10 cellular contexts compared by ENCODE assay signal in genomic region chr12:78181544-78182162, GRCh38.
DNase-seq lines count a peak whose midpoint lies in the region; ATAC-seq and TF ChIP-seq lines count a peak whose summit lies in the region.
"Had no signal": no experiment of that assay in that cellular context is flagged by ENCODE, and none has a peak within 500 bp of the region (broad histone marks: within the 10 kb centered on the region; RNA-seq: fewer than 3 reads in every experiment).

No MANE protein-coding gene starts in this region.

- in situ Hi-C loops in KBM-7 (cut with MboI; ENCODE audit: low pct_unique_long_range_greater_than_20kb, low sequenced_read_pairs) (no loop called here), Panc1 (cut with HindIII; ENCODE audit: low pct_unique_long_range_greater_than_20kb, low sequenced_read_pairs) (no loop called here)

- H3K27me3 ChIP-seq in Panc1 (ENCODE audit: control insufficient read depth, insufficient read depth, low read length) (no peaks in the 10 kb centered on the region), hepatocyte (no peaks in the 10 kb centered on the region)

- no peak overlapping the region for H2AFZ ChIP-seq in hepatocyte

- ATAC-seq in Panc1 (peak; percentile 82; the same call in 1 of the 2 replicates), GM19023 (IDR thresholded peaks at IDR 0.05; ENCODE audit: unreplicated experiment) (no peak)

- CTCF ChIA-PET in Calu3 (lab: Charles Lee) (interaction anchor here (1.3 to 2.5 kb wide), 3 partner anchors 384 to 1163 kb away, joined by 3 to 8 read pairs (median 7); no protein-coding TSS in a partner anchor), Panc1 (lab: Charles Lee) (no interaction called here)

- H3K27ac Mint-ChIP-seq in Calu3 (ENCODE audit: unreplicated experiment): no peak overlapping the region
- H3K27ac Mint-ChIP-seq: activated T-helper 1 cell treated with anti-CD3 and anti-CD28 coated beads, Interleukin-12 subunit alpha, Interleukin-12 subunit beta, Interleukin-2, Interleukin-4 antibody, amounts not matched to agents 30 ng/mL and 10 ng/mL and 1 ng/mL, durations not matched to agents 14 hours and 24 hours and 36 hours had no signal

- no peak overlapping the region for H3K4me3 ChIP-seq in Panc1 (ENCODE audit: low read depth in 2 of 2, low read length in 2 of 2)
- no peak overlapping the region for H3K4me3 ChIP-seq in hepatocyte
- H3K4me3 ChIP-seq in coronary artery: no peak overlapping the region
- H3K4me3 ChIP-seq: HAP-1 had no signal

- no peak overlapping the region for H3K4me3 Mint-ChIP-seq in Calu3 (ENCODE audit: low read depth, unreplicated experiment)
- H3K4me3 Mint-ChIP-seq: activated T-helper 1 cell treated with anti-CD3 and anti-CD28 coated beads, Interleukin-12 subunit alpha, Interleukin-12 subunit beta, Interleukin-2, Interleukin-4 antibody, amounts not matched to agents 30 ng/mL and 10 ng/mL and 1 ng/mL, durations not matched to agents 14 hours and 24 hours and 36 hours had no signal

- no peaks in the 10 kb centered on the region for H3K79me2 ChIP-seq in hepatocyte

- no peaks in the 10 kb centered on the region; the same call in 1 of the 2 replicates for H3K9me3 ChIP-seq in Panc1 (ENCODE audit: control insufficient read depth, insufficient read depth, low read depth, low read length)
- H3K9me3 ChIP-seq in hepatocyte (ENCODE audit: low read depth): no peaks in the 10 kb centered on the region
- H3K9me3 ChIP-seq: HAP-1 had no signal

- H3K36me3 ChIP-seq in Panc1 (ENCODE audit: control insufficient read depth, insufficient read depth, low read length) (no peaks in the 10 kb centered on the region), hepatocyte (replicated peaks; ENCODE audit: insufficient read depth, low read depth) (no peaks in the 10 kb centered on the region)

- no peaks in the 10 kb centered on the region for H4K20me1 ChIP-seq in hepatocyte (ENCODE audit: insufficient read depth, poor library complexity, severe bottlenecking)

- H3K4me1 ChIP-seq in Panc1 (ENCODE audit: control insufficient read depth, insufficient read depth, low read length) (no peaks in the 10 kb centered on the region), hepatocyte (ENCODE audit: insufficient read depth) (no peaks in the 10 kb centered on the region)

- BruUV-seq in Calu3 (replicated peaks; lab: Mats Ljungman, UMichigan) (no TSS peak), Panc1 (replicated peaks; lab: Mats Ljungman, UMichigan) (no TSS peak)

- no peak overlapping the region for H3K27ac ChIP-seq in Panc1 (ENCODE audit: low read length)
- H3K27ac ChIP-seq in hepatocyte: no peak overlapping the region
- H3K27ac ChIP-seq in coronary artery: no peak overlapping the region

- H3K36me3 Mint-ChIP-seq in Calu3 (ENCODE audit: insufficient read depth, unreplicated experiment): no peaks in the 10 kb centered on the region

- peak; percentile 51 for DNase-seq in Calu3
- peak; percentile 19 for DNase-seq in KBM-7
- no peak for DNase-seq in Panc1 (ENCODE audit: low read depth, low spot score)
- peak; percentile 49 for DNase-seq in hepatocyte (ENCODE audit: low spot score)
- DNase-seq in SW 1271 (lab: John Stamatoyannopoulos, UW): no peak
- DNase-seq in coronary artery (ENCODE audit: low spot score): no peak
- no peak for DNase-seq in HuH-7.5 (ENCODE audit: low spot score)

- 18% methylated on average over 3 of the region's 3 CpGs for WGBS in hepatocyte (ENCODE audit: low lambda C conversion rate, missing lambda C conversion rate)

- H3K9me2 ChIP-seq in hepatocyte (replicated peaks; ENCODE audit: insufficient read depth): no peaks in the 10 kb centered on the region

- intact Hi-C loops in Calu3 (cut with micrococcal nuclease; ENCODE audit: unreplicated experiment) (loop anchor here (1.0 kb wide), 6 partner anchors 289 to 1193 kb away; no protein-coding TSS in a partner anchor), Panc1 (cut with micrococcal nuclease; ENCODE audit: unreplicated experiment) (loop anchor here (1.0 to 10.0 kb wide), 4 partner anchors 291 to 1164 kb away; no protein-coding TSS in a partner anchor)

- no peak overlapping the region for H3K4me2 ChIP-seq in hepatocyte

- H3K4me1 Mint-ChIP-seq in Calu3 (ENCODE audit: low read depth, unreplicated experiment): peaks cover 8% of the 10 kb centered on the region

- H3K9me3 Mint-ChIP-seq in Calu3 (ENCODE audit: low read depth, unreplicated experiment): no peaks in the 10 kb centered on the region
- H3K9me3 Mint-ChIP-seq: activated T-helper 1 cell treated with anti-CD3 and anti-CD28 coated beads, Interleukin-12 subunit alpha, Interleukin-12 subunit beta, Interleukin-2, Interleukin-4 antibody, amounts not matched to agents 30 ng/mL and 10 ng/mL and 1 ng/mL, durations not matched to agents 14 hours and 24 hours and 36 hours had no signal

- no peaks in the 10 kb centered on the region for H3K27me3 Mint-ChIP-seq in Calu3 (ENCODE audit: unreplicated experiment)

- POLR2A ChIA-PET in Panc1 (lab: Charles Lee): no interaction called here

- TF ChIP-seq CTCF in Calu3 (IDR thresholded peaks at IDR 0.05; ENCODE audit: unreplicated experiment) (peak; percentile 50), Panc1 (IDR thresholded peaks at IDR 0.05) (peak; percentile 81; the same call in 1 of the 2 replicates), hepatocyte (IDR thresholded peaks at IDR 0.05; ENCODE audit: poor library complexity) (peak; percentile 67), coronary artery (IDR thresholded peaks at IDR 0.05) (no peak)

Comparison
In these comparisons a context has a peak if more than half of its experiments do, and no peak if none do; other contexts are left out.
1. DNase-seq: peak in Calu3 (single experiment), KBM-7 (single experiment) and hepatocyte (single experiment); none in Panc1 (single experiment), SW 1271 (0 of 2), coronary artery (single experiment) and HuH-7.5 (single experiment).